23 cellular contexts compared by ENCODE assay signal in the genomic region with DNA sequence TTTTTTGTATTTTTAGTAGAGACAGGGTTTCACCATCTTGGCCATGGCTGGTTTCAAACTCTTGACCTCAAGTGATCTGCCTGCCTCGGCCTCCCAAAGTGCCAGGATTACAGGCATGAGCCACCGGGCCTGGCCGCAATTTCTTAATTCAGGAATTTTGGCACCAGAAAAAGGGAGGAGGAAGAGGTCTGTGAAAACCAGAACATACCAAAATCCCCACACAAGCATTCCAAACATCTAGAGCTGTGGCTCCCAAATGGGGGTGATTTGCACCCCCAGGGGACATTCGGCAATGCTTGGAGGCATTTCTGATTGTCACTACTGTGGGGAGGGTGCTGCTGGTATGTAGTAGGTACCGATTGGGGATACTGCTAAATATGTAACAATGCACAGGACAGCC.
"Had no signal": no experiment of that assay in that cellular context is flagged by ENCODE, and none has a peak within 500 bp of the region (broad histone marks: within the 10 kb centered on the region; RNA-seq: fewer than 3 reads in every experiment).

No MANE protein-coding gene starts in this region.

- ATAC-seq: activated T-cell treated with anti-CD3 and anti-CD28 coated beads, Interleukin-2, amount 50 U/mL, for 72 hours; gastrocnemius medialis; left ventricle myocardium superior; mucosa of descending colon; naive thymus-derived CD4-positive, alpha-beta T cell had no signal

- DNase-seq: activated CD4-positive, alpha-beta T cell treated with anti-CD3 and anti-CD28 coated beads for 1 hour; activated gamma-delta T cell; activated T-cell treated with anti-CD3 and anti-CD28 coated beads, Interleukin-2, amount 50 U/mL, for 72 hours; adrenal gland; caudate nucleus; dorsolateral prefrontal cortex; gastrocnemius medialis; head of caudate nucleus; kidney glomerular epithelial cell; left ventricle myocardium superior; mucosa of descending colon; naive thymus-derived CD4-positive, alpha-beta T cell; retina; stimulated activated CD4-positive, alpha-beta T cell treated with anti-CD3 and anti-CD28 coated beads, Interleukin-2, amount 100 ng/mL, for 24 hours; stimulated activated naive CD4-positive, alpha-beta T cell treated with Interleukin-2 at 50 U/mL for 16 hours; substantia nigra; SW 1271; T-helper 2 cell; uterus; WERI-Rb-1 had no signal

- H3K36me3 Mint-ChIP-seq: activated naive CD4-positive, alpha-beta T cell treated with anti-CD3 and anti-CD28 coated beads, Interleukin-2, amount 50 U/mL, for 24 hours; memory B cell; naive thymus-derived CD4-positive, alpha-beta T cell had no signal

- H3K4me1 Mint-ChIP-seq: activated naive CD4-positive, alpha-beta T cell treated with anti-CD3 and anti-CD28 coated beads, Interleukin-2, amount 50 U/mL, for 24 hours; memory B cell; naive thymus-derived CD4-positive, alpha-beta T cell had no signal

- H3K27me3 Mint-ChIP-seq: activated naive CD4-positive, alpha-beta T cell treated with anti-CD3 and anti-CD28 coated beads, Interleukin-2, amount 50 U/mL, for 24 hours; naive thymus-derived CD4-positive, alpha-beta T cell had no signal

- H3K27ac Mint-ChIP-seq: activated naive CD4-positive, alpha-beta T cell treated with anti-CD3 and anti-CD28 coated beads, Interleukin-2, amount 50 U/mL, for 24 hours; activated T-cell treated with anti-CD3 and anti-CD28 coated beads, Interleukin-2, amount 50 U/mL, for 72 hours; memory B cell; naive thymus-derived CD4-positive, alpha-beta T cell had no signal

- H3K4me3 ChIP-seq: adrenal gland, dorsolateral prefrontal cortex, gastrocnemius medialis, mucosa of descending colon, tibial nerve, uterus had no signal

- H3K4me3 Mint-ChIP-seq: activated naive CD4-positive, alpha-beta T cell treated with anti-CD3 and anti-CD28 coated beads, Interleukin-2, amount 50 U/mL, for 24 hours; activated T-cell treated with anti-CD3 and anti-CD28 coated beads, Interleukin-2, amount 50 U/mL, for 72 hours; memory B cell; naive thymus-derived CD4-positive, alpha-beta T cell had no signal

- H3K9me3 Mint-ChIP-seq: activated naive CD4-positive, alpha-beta T cell treated with anti-CD3 and anti-CD28 coated beads, Interleukin-2, amount 50 U/mL, for 24 hours; activated T-cell treated with anti-CD3 and anti-CD28 coated beads, Interleukin-2, amount 50 U/mL, for 72 hours; memory B cell; naive thymus-derived CD4-positive, alpha-beta T cell had no signal
